10 cellular contexts compared by ENCODE assay signal in the genomic region with DNA sequence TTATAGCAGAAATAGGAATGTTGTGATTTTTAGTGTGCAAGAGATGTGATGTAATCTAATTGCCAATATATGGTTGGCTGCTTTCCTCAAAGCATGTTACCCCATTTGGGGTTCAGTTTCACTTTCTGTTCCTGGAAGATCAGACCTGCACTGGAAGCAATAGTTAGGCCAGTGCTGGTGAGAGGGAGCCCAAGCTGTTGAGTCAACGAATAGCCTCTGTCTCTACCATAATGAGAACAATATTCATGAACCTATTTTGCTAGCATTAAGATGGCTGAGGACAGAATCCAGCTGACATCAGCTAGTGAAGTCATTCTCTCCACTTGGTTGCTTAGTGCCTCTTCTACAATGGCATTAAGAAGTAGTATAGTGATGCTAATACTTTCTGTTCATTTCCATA.
DNase-seq lines count a peak whose midpoint lies in the region; ATAC-seq and TF ChIP-seq lines count a peak whose summit lies in the region.
"Had no signal": no experiment of that assay in that cellular context is flagged by ENCODE, and none has a peak within 500 bp of the region (broad histone marks: within the 10 kb centered on the region; RNA-seq: fewer than 3 reads in every experiment).

No MANE protein-coding gene starts in this region.

- H3K36me3 ChIP-seq in effector memory CD4-positive, alpha-beta T cell (ENCODE audit: control insufficient read depth, insufficient read depth, low read length): no peaks in the 10 kb centered on the region
- no peaks in the 10 kb centered on the region for H3K36me3 ChIP-seq in upper lobe of right lung

- intact Hi-C loops in upper lobe of right lung (cut with DNase I): no loop called here

- H3K27ac ChIP-seq in effector memory CD4-positive, alpha-beta T cell (ENCODE audit: insufficient read depth, low read length, poor library complexity, severe bottlenecking): no peak overlapping the region
- H3K27ac ChIP-seq in upper lobe of right lung: no peak overlapping the region
- H3K27ac ChIP-seq: dorsolateral prefrontal cortex had no signal

- TF ChIP-seq CTCF in upper lobe of right lung (IDR thresholded peaks at IDR 0.05): no peak

- no peaks in the 10 kb centered on the region for H3K4me1 ChIP-seq in effector memory CD4-positive, alpha-beta T cell (ENCODE audit: control insufficient read depth, insufficient read depth, low read length, poor library complexity, severe bottlenecking)
- no peaks in the 10 kb centered on the region for H3K4me1 ChIP-seq in upper lobe of right lung

- peak; percentile 2 for DNase-seq in stimulated activated CD8-positive, alpha-beta memory T cell treated with anti-CD3 and anti-CD28 coated beads, Interleukin-7, amount 100 ng/mL, for 4 hours (ENCODE audit: low read depth in 2 of 2)
- DNase-seq in stimulated activated CD8-positive, alpha-beta memory T cell treated with anti-CD3 and anti-CD28 coated beads, Interleukin-4, amount 100 ng/mL, for 48 hours: no peak
- DNase-seq in effector memory CD4-positive, alpha-beta T cell: no peak
- DNase-seq in upper lobe of right lung (no peak), NCI-H146 (lab: John Stamatoyannopoulos, UW) (no peak)
- DNase-seq: dorsolateral prefrontal cortex, SW 1271 had no signal

- H3K27me3 ChIP-seq in effector memory CD4-positive, alpha-beta T cell (replicated peaks; ENCODE audit: control insufficient read depth, insufficient read depth, low read length, poor library complexity, severe bottlenecking): no peaks in the 10 kb centered on the region
- H3K27me3 ChIP-seq in upper lobe of right lung: no peaks in the 10 kb centered on the region
- H3K27me3 ChIP-seq: dorsolateral prefrontal cortex had no signal

- H3K4me3 ChIP-seq in effector memory CD4-positive, alpha-beta T cell (ENCODE audit: insufficient read depth, low read depth, low read length, poor library complexity, severe bottlenecking): peak overlapping the region; percentile 31
- H3K4me3 ChIP-seq in upper lobe of right lung: peak overlapping the region; percentile 8
- H3K4me3 ChIP-seq: dorsolateral prefrontal cortex had no signal

- ATAC-seq in HG03378 (IDR thresholded peaks at IDR 0.05; ENCODE audit: unreplicated experiment) (peak; percentile 66), upper lobe of right lung (peak; percentile 44), GM21447 (IDR thresholded peaks at IDR 0.05; ENCODE audit: unreplicated experiment) (no peak), GM21515 (IDR thresholded peaks at IDR 0.05; ENCODE audit: unreplicated experiment) (no peak)

- no peaks in the 10 kb centered on the region for H3K9me3 ChIP-seq in effector memory CD4-positive, alpha-beta T cell (ENCODE audit: control insufficient read depth, low read length)
- H3K9me3 ChIP-seq in upper lobe of right lung: no peaks in the 10 kb centered on the region

Comparison
In these comparisons a context has a peak if more than half of its experiments do, and no peak if none do; other contexts are left out.
1. DNase-seq: peak in stimulated activated CD8-positive, alpha-beta memory T cell treated with anti-CD3 and anti-CD28 coated beads, Interleukin-7, amount 100 ng/mL, for 4 hours (2 of 2); none in stimulated activated CD8-positive, alpha-beta memory T cell treated with anti-CD3 and anti-CD28 coated beads, Interleukin-4, amount 100 ng/mL, for 48 hours (single experiment), effector memory CD4-positive, alpha-beta T cell (0 of 3), upper lobe of right lung (single experiment) and NCI-H146 (single experiment).
2. ATAC-seq: peak in HG03378 (single experiment) and upper lobe of right lung (single experiment); none in GM21447 (single experiment) and GM21515 (single experiment).